ENCODE assay signal across 29 cellular contexts in genomic region chrX:340641-341423, GRCh38. TPM values are rescaled to one million over a fixed set of nuclear protein-coding genes. Genes with fewer than 3 reads are reported as not detected.
DNase-seq lines count a peak whose midpoint lies in the region; ATAC-seq and TF ChIP-seq lines count a peak whose summit lies in the region.
"Had no signal": no experiment of that assay in that cellular context is flagged by ENCODE, and none has a peak within 500 bp of the region (broad histone marks: within the 10 kb centered on the region; RNA-seq: fewer than 3 reads in every experiment).

No MANE protein-coding gene starts in this region.

- H3K9me3 Mint-ChIP-seq in natural killer cell, result peaks cover 2 to 3% of the 10 kb centered on the region in 2 donors

- H3K27ac ChIP-seq in left ventricle myocardium inferior (replicated peaks) (no peak overlapping the region), suprapubic skin (no peak overlapping the region)
- H3K27ac ChIP-seq: 22Rv1, brain microvascular endothelial cell, epithelial cell of prostate had no signal

- no peak for TF ChIP-seq EP300 in suprapubic skin (IDR thresholded peaks at IDR 0.05)

- H3K27ac Mint-ChIP-seq in natural killer cell, result no peak overlapping the region
- H3K27ac Mint-ChIP-seq: activated CD4-positive, alpha-beta T cell treated with anti-CD3 and anti-CD28 coated beads for 36 hours; T-helper 1 cell treated with Interleukin-12 subunit alpha and Interleukin-12 subunit beta and Interleukin-4 antibody, amounts not matched to agents 30 μg/mL and 1 μg/mL, for 36 hours had no signal

- no peaks in the 10 kb centered on the region for H3K36me3 Mint-ChIP-seq in natural killer cell

- ATAC-seq in activated CD4-positive, CD25-positive, alpha-beta regulatory T cell treated with anti-CD3 and anti-CD28 coated beads, Interleukin-2, amount 50 U/mL, for 24 hours, result no peak
- no peak for ATAC-seq in natural killer cell

- H3K27me3 ChIP-seq in left ventricle myocardium inferior (ENCODE audit: low read depth), result no peaks in the 10 kb centered on the region
- no peaks in the 10 kb centered on the region for H3K27me3 ChIP-seq in suprapubic skin
- H3K27me3 ChIP-seq: brain microvascular endothelial cell had no signal

- TF ChIP-seq CTCF in left ventricle myocardium inferior (IDR thresholded peaks at IDR 0.05; ENCODE audit: borderline replicate concordance) (no peak), natural killer cell (IDR thresholded peaks at IDR 0.05) (no peak), suprapubic skin (IDR thresholded peaks at IDR 0.05) (no peak)

- DNase-seq in activated CD4-positive, CD25-positive, alpha-beta regulatory T cell treated with anti-CD3 and anti-CD28 coated beads, Interleukin-2, amount 50 U/mL, for 72 hours, result peak; percentile 29
- DNase-seq in left ventricle myocardium inferior, result peak; percentile 11
- DNase-seq in natural killer cell, result peak; percentile 13
- DNase-seq in suprapubic skin (ENCODE audit: low spot score in 2 of 2), result peak; percentile 55 to 68
- no peak for DNase-seq in DMS53 treated with DMSO at 0.1 percent for 48 hours (lab: John Stamatoyannopoulos, UW; ENCODE audit: unreplicated experiment)
- DNase-seq in inferior parietal cortex (ENCODE audit: extremely low spot score), result no peak
- no peak for DNase-seq in G401 (ENCODE audit: low spot score)
- DNase-seq: activated CD4-positive, alpha-beta T cell treated with anti-CD3 and anti-CD28 coated beads for 36 hours; activated naive CD4-positive, alpha-beta T cell treated with Interleukin-2 at 50 U/mL for 16 hours; activated T-cell treated with anti-CD3 and anti-CD28 coated beads, Interleukin-2, amount 50 U/mL, for 1 hour; brain microvascular endothelial cell; Calu3; DND-41; effector CD4-positive, alpha-beta T cell; islet precursor cell; mammary epithelial cell; MV-4-11; NCI-H146; NCI-H446; NCI-H774; RPMI8226; SK-N-SH; small intestine; stimulated activated CD4-positive, alpha-beta T cell treated with anti-CD3 and anti-CD28 coated beads, Interleukin-2, amount 100 ng/mL, for 24 hours had no signal

- H3K9me3 ChIP-seq in left ventricle myocardium inferior (replicated peaks), result no peaks in the 10 kb centered on the region
- no peaks in the 10 kb centered on the region for H3K9me3 ChIP-seq in suprapubic skin
- H3K9me3 ChIP-seq: SK-N-SH had no signal

- no peaks in the 10 kb centered on the region for H3K27me3 Mint-ChIP-seq in natural killer cell (ENCODE audit: low read depth in 2 of 2)
- H3K27me3 Mint-ChIP-seq: activated CD4-positive, alpha-beta T cell treated with anti-CD3 and anti-CD28 coated beads for 36 hours had no signal

- H3K4me1 Mint-ChIP-seq in natural killer cell, result peaks cover 0 to 5% of the 10 kb centered on the region in 2 donors
- H3K4me1 Mint-ChIP-seq: activated CD4-positive, alpha-beta T cell treated with anti-CD3 and anti-CD28 coated beads for 36 hours; CD14-positive monocyte had no signal

- intact Hi-C loops in left ventricle myocardium inferior (cut with micrococcal nuclease), result no loop called here
- intact Hi-C loops in natural killer cell (cut with micrococcal nuclease), result loop anchor here (10.0 kb wide), 1 partner anchor 64 kb away; no protein-coding TSS in a partner anchor

- TF ChIP-seq POLR2A in suprapubic skin (IDR thresholded peaks at IDR 0.05), result no peak

- in situ Hi-C loops in G401 (cut with HindIII; ENCODE audit: low sequenced_read_pairs), result no loop called here

- 98% methylated on average over 25 of the region's 52 CpGs for WGBS in suprapubic skin

- H3K36me3 ChIP-seq in left ventricle myocardium inferior (peaks cover 52% of the 10 kb centered on the region), suprapubic skin (peaks cover 53% of the 10 kb centered on the region)
- H3K36me3 ChIP-seq: brain microvascular endothelial cell had no signal

- H3K4me1 ChIP-seq in left ventricle myocardium inferior (no peaks in the 10 kb centered on the region), suprapubic skin (no peaks in the 10 kb centered on the region)

- H3K4me3 ChIP-seq in left ventricle myocardium inferior (no peak overlapping the region), suprapubic skin (no peak overlapping the region)

- H3K4me3 Mint-ChIP-seq in natural killer cell, result no peak overlapping the region
- H3K4me3 Mint-ChIP-seq: activated CD4-positive, alpha-beta T cell treated with anti-CD3 and anti-CD28 coated beads for 36 hours; CD14-positive monocyte; T-helper 1 cell treated with Interleukin-12 subunit alpha and Interleukin-12 subunit beta and Interleukin-4 antibody, amounts not matched to agents 30 μg/mL and 1 μg/mL, for 36 hours had no signal

RNA-seq across cellular contexts. Expression of gene GTPBP6, which starts 22.2 kb away (rescaled TPM):
- 51.1 TPM for total RNA-seq in left ventricle myocardium inferior
- 10 to 100 TPM; 46.9 to 62.8 (median 49.8) TPM for total RNA-seq in natural killer cell
- 10 to 100 TPM; 29.7 to 36.4 (median 34.3) TPM for total RNA-seq in suprapubic skin
- total RNA-seq in G401 (2014; rRNA removed; shearing (Covaris generic)), result 148 TPM in 2 replicates

RNA-seq across cellular contexts. Expression of gene PPP2R3B, which starts 45.9 kb away (rescaled TPM):
- total RNA-seq in left ventricle myocardium inferior (170 TPM), natural killer cell (10 to 100 TPM; 14.0 to 19.4 (median 14.6) TPM), suprapubic skin (10 to 100 TPM; 31.8 to 79.6 (median 47.1) TPM)
- total RNA-seq in G401 (2014; rRNA removed; shearing (Covaris generic)), result 77.9 and 104 TPM in 2 replicates

RNA-seq across cellular contexts. Expression of gene PLCXD1, which starts 59.7 kb away (rescaled TPM):
- total RNA-seq in left ventricle myocardium inferior, result 4.0 TPM
- total RNA-seq in natural killer cell, result 10 to 100 TPM; 16.3 to 20.9 (median 16.6) TPM
- total RNA-seq in suprapubic skin, result 10 to 100 TPM; 22.4 to 78.3 (median 54.2) TPM
- 18.9 and 24.0 TPM in 2 replicates for total RNA-seq in G401 (2014; rRNA removed; shearing (Covaris generic))

Comparison
In these comparisons a context has a peak if more than half of its experiments do, and no peak if none do; other contexts are left out.
1. DNase-seq: peak in activated CD4-positive, CD25-positive, alpha-beta regulatory T cell treated with anti-CD3 and anti-CD28 coated beads, Interleukin-2, amount 50 U/mL, for 72 hours (single experiment), left ventricle myocardium inferior (single experiment), natural killer cell (single experiment) and suprapubic skin (2 of 2); none in DMS53 treated with DMSO at 0.1 percent for 48 hours (single experiment), inferior parietal cortex (single experiment) and G401 (single experiment).